8 cellular contexts compared by ENCODE assay signal in the genomic region with DNA sequence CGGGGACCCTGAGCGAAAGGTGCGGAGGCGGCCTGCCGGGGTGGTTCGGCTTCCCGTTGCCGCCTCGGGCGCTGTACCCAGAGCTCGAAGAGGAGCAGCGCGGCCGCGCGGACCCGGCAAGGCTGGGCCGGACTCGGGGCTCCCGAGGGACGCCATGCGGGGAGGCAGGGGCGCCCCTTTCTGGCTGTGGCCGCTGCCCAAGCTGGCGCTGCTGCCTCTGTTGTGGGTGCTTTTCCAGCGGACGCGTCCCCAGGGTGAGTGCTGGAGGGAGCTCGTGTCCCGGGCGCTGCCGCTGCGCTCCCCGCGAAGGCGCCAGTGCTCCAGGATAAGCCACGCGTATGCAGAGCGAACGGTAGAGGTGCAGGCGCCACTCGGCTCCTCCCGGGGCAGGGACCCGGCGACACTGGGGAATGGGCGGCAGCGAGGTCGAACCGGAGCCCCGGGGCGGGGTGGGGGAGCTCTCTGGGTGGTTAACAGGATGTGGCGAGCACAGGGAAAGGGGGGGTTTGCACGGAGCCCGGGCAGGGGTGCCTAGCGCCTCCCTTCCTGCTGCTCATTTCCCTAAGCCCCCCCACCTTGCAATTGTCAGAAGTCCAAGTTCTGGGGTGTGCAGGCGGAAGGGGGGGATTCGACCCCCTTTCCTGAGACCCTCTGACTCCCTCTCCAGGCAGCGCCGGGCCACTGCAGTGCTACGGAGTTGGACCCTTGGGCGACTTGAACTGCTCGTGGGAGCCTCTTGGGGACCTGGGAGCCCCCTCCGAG. TPM values are rescaled to one million over a fixed set of nuclear protein-coding genes. Genes with fewer than 3 reads are reported as not detected.
A peak's percentile ranks its signal among the peaks of the same experiment; 100 is the strongest.
DNase-seq lines count a peak whose midpoint lies in the region; ATAC-seq and TF ChIP-seq lines count a peak whose summit lies in the region.

IL27RA (plus strand) TSS at position 44 of the 762 bp plus-strand sequence; CDS start at position 155, 111 bp downstream.

- peaks cover 6% of the 10 kb centered on the region for H3K4me1 Mint-ChIP-seq in neural crest cell

- H3K4me2 ChIP-seq in PC-9: peak within 1 kb of the TSS; percentile 93

- H3K27me3 ChIP-seq in PC-9 (ENCODE audit: insufficient read depth, low read depth) (no peaks in the 10 kb centered on the region), subcutaneous abdominal adipose tissue (ENCODE audit: control insufficient read depth in 5 of 5, insufficient read depth in 4 of 5, low read length in 5 of 5) (peaks cover 2 to 7% (median 3%) of the 10 kb centered on the region in 5 donors)

- no peak within 1 kb of the TSS for H3K27ac Mint-ChIP-seq in neural crest cell (ENCODE audit: unreplicated experiment)

- DNase-seq in NCI-H2107 treated with DMSO at 0.1 percent for 48 hours (lab: John Stamatoyannopoulos, UW; ENCODE audit: unreplicated experiment): peak; percentile 10
- no peak for DNase-seq in NCI-H2107 (lab: John Stamatoyannopoulos, UW)
- peak; percentile 48 to 56 for DNase-seq in PC-9
- peak; percentile 85 for DNase-seq in activated T-cell treated with anti-CD3 and anti-CD28 coated beads, Interleukin-2, amount 50 U/mL, for 48 hours
- peak; percentile 26 for DNase-seq in fibroblast of mammary gland (ENCODE audit: low read depth)
- peak; percentile 48 for DNase-seq in neural crest cell (ENCODE audit: low read depth, low spot score)

- CTCF ChIA-PET in PC-9 (lab: Charles Lee): interaction anchor here (0.6 to 0.7 kb wide), 5 partner anchors 10 to 1670 kb away, joined by 3 to 12 read pairs (median 4); no protein-coding TSS in a partner anchor

- H3K4me3 Mint-ChIP-seq in neural crest cell: peak within 1 kb of the TSS; percentile 82

- POLR2A ChIA-PET in PC-9 (lab: Charles Lee; ENCODE audit: unreplicated experiment): interaction anchor here (0.5 to 1.2 kb wide), 4 partner anchors 25 to 176 kb away, joined by 3 to 12 read pairs (median 6); partner anchors contain the start of gene RFX1

- peak within 1 kb of the TSS; percentile 94 for H2AFZ ChIP-seq in PC-9

- H3K4me3 ChIP-seq in PC-9 (peak within 1 kb of the TSS; percentile 88), fibroblast of mammary gland (ENCODE audit: control insufficient read depth, low read depth, low read length) (peak within 1 kb of the TSS; percentile 55), subcutaneous abdominal adipose tissue (ENCODE audit: low read depth in 1 of 5, low read length in 5 of 5) (peak within 1 kb of the TSS; percentile 57 to 82 (median 77))

- H3K79me2 ChIP-seq in PC-9 (ENCODE audit: low read depth): no peaks in the 10 kb centered on the region

- peaks cover 14% of the 10 kb centered on the region; the same call in 1 of the 2 replicates for H3F3A ChIP-seq in PC-9 (ENCODE audit: insufficient read depth, low read depth)

- TF ChIP-seq CTCF in PC-9 (conservative IDR thresholded peaks at IDR 0.05): peak; percentile 86
- peak; percentile 61 for TF ChIP-seq CTCF in fibroblast of mammary gland (conservative IDR thresholded peaks at IDR 0.05; ENCODE audit: control insufficient read depth, insufficient read depth, low read depth, low read length)
- peak; percentile 65 for TF ChIP-seq CTCF in neural crest cell (conservative IDR thresholded peaks at IDR 0.05)

- H3K9me2 ChIP-seq in PC-9 (ENCODE audit: insufficient read depth): no peaks in the 10 kb centered on the region

- ATAC-seq in HG03460 (IDR thresholded peaks at IDR 0.05; ENCODE audit: unreplicated experiment): peak; percentile 54

- no peaks in the 10 kb centered on the region for H3K9me3 Mint-ChIP-seq in neural crest cell

- H3K27me3 Mint-ChIP-seq in neural crest cell (ENCODE audit: low read depth): peaks cover 21% of the 10 kb centered on the region

- BruUV-seq in PC-9 (replicated peaks; lab: Mats Ljungman, UMichigan): no TSS peak

- H3K27ac ChIP-seq in PC-9 (0 out of 2 replicates have a peak within 1 kb of the TSS, but pooled peaks have one; percentile 12), subcutaneous abdominal adipose tissue (ENCODE audit: low read depth, low read length) (peak within 1 kb of the TSS; percentile 23)

- no peaks in the 10 kb centered on the region for H3K36me3 ChIP-seq in PC-9 (ENCODE audit: low read depth)
- H3K36me3 ChIP-seq in subcutaneous abdominal adipose tissue (ENCODE audit: control insufficient read depth in 5 of 5, insufficient read depth in 5 of 5, low read length in 5 of 5): no peaks in the 10 kb centered on the region

- H3K9ac ChIP-seq in subcutaneous abdominal adipose tissue (ENCODE audit: low read length in 5 of 5): peak within 1 kb of the TSS in 3 of 5 donors; percentile 67 to 83 (median 78)

- H3K4me1 ChIP-seq in PC-9 (replicated peaks; ENCODE audit: insufficient read depth): no peaks in the 10 kb centered on the region; the same call in 1 of the 2 replicates
- H3K4me1 ChIP-seq in subcutaneous abdominal adipose tissue (ENCODE audit: control insufficient read depth in 5 of 5, insufficient read depth in 5 of 5, low read length in 5 of 5): peaks cover 0 to 18% (median 14%) of the 10 kb centered on the region in 5 donors

- no peaks in the 10 kb centered on the region for H4K20me1 ChIP-seq in PC-9 (ENCODE audit: insufficient read depth)

- H3K9me3 ChIP-seq in PC-9 (ENCODE audit: insufficient read depth, low read depth) (no peaks in the 10 kb centered on the region), subcutaneous abdominal adipose tissue (ENCODE audit: control insufficient read depth in 5 of 5, low read length in 5 of 5) (no peaks in the 10 kb centered on the region)

- intact Hi-C loops in PC-9 (cut with micrococcal nuclease; ENCODE audit: unreplicated experiment): loop anchor here (5.0 kb wide), 1 partner anchor 40 kb away; the partner anchor contains the start of gene MISP3

- no peaks in the 10 kb centered on the region for H3K36me3 Mint-ChIP-seq in neural crest cell (ENCODE audit: low read depth)

RNA-seq across cellular contexts. Expression of gene IL27RA, which starts in this region (rescaled TPM):
- total RNA-seq in PC-9 (2021) (7.8 and 11.9 TPM in 2 replicates), neural crest cell (4.8 and 5.0 TPM in 2 replicates)
